ENCODE assay signal across 18 cellular contexts in genomic region chr17:29624586-29624985, GRCh38. TPM values are rescaled to one million over a fixed set of nuclear protein-coding genes. Genes with fewer than 3 reads are reported as not detected.
DNase-seq lines count a peak whose midpoint lies in the region; ATAC-seq, FAIRE-seq and TF ChIP-seq lines count a peak whose summit lies in the region.
"Had no signal": no experiment of that assay in that cellular context is flagged by ENCODE, and none has a peak within 500 bp of the region (broad histone marks: within the 10 kb centered on the region; RNA-seq: fewer than 3 reads in every experiment).

No MANE protein-coding gene starts in this region.

- no peak overlapping the region for H3K4me3 ChIP-seq in keratinocyte (ENCODE audit: control insufficient read depth in 2 of 3, extremely low read depth in 1 of 3, insufficient read depth in 2 of 3, low read depth in 1 of 3, low read length in 3 of 3)
- H3K4me3 ChIP-seq: prostate gland, SJCRH30, thoracic aorta had no signal

- peaks cover 16% of the 10 kb centered on the region for H3K79me2 ChIP-seq in keratinocyte (ENCODE audit: control insufficient read depth, insufficient read depth, low read length)

- H3K9ac ChIP-seq in keratinocyte (ENCODE audit: control insufficient read depth, extremely low read depth, insufficient read depth, low read length), result peak overlapping the region; percentile 46

- H3K27ac Mint-ChIP-seq in T-cell (peak overlapping the region; percentile 58 to 61), WTC11 (no peak overlapping the region)

- no peak for TF ChIP-seq CTCF in keratinocyte (optimal IDR thresholded peaks at IDR 0.05 in 1 of 3, IDR thresholded peaks at IDR 0.05 in 1 of 3, conservative IDR thresholded peaks at IDR 0.05 in 1 of 3; ENCODE audit: extremely low read depth in 1 of 3, insufficient read depth in 2 of 3, low read length in 3 of 3)
- no peak for TF ChIP-seq CTCF in WTC11 (IDR thresholded peaks at IDR 0.05)

- CTCF ChIA-PET in T-cell (lab: Charles Lee), result interaction anchor here (0.5 to 1.5 kb wide), 5 partner anchors 8 to 155 kb away, joined by 3 to 7 read pairs (median 4); no protein-coding TSS in a partner anchor
- CTCF ChIA-PET in WTC11 (lab: Charles Lee), result interaction anchor here (0.8 to 3.8 kb wide), 15 partner anchors 8 to 469 kb away, joined by 3 to 44 read pairs (median 4); partner anchors contain the start of gene ANKRD13B

- H3K27me3 Mint-ChIP-seq in T-cell, result no peaks in the 10 kb centered on the region
- peaks cover 52% of the 10 kb centered on the region for H3K27me3 Mint-ChIP-seq in WTC11 (ENCODE audit: low read depth)
- H3K27me3 Mint-ChIP-seq: effector memory CD8-positive, alpha-beta T cell; naive B cell had no signal

- no peak for ATAC-seq in T-cell (replicated peaks in 1 of 4)
- no peak for ATAC-seq in WTC11
- ATAC-seq: effector memory CD8-positive, alpha-beta T cell had no signal

- H3K27me3 ChIP-seq in keratinocyte (ENCODE audit: control insufficient read depth, extremely low read depth, insufficient read depth, low read length), result no peaks in the 10 kb centered on the region
- H3K27me3 ChIP-seq: BE2C, SJCRH30 had no signal

- no peaks in the 10 kb centered on the region for H3K9me1 ChIP-seq in keratinocyte (ENCODE audit: control insufficient read depth, extremely low read depth, insufficient read depth, low read length)

- dilution Hi-C loops in keratinocyte (cut with MboI; ENCODE audit: extremely low pct_ligation_motif_present, low sequenced_read_pairs), result loop anchor here (10.0 kb wide), 1 partner anchor 290 kb away; no protein-coding TSS in a partner anchor

- H3K4me2 ChIP-seq in keratinocyte (ENCODE audit: control insufficient read depth, extremely low read depth, insufficient read depth, low read depth, low read length), result peak overlapping the region; percentile 79

- POLR2A ChIA-PET in T-cell (lab: Charles Lee) (interaction anchor here in 1 of 2 donors (0.5 kb wide), 1 partner anchor 121 kb away, joined by 3 read pairs; no protein-coding TSS in a partner anchor), WTC11 (lab: Charles Lee) (no interaction called here)

- H3K4me3 Mint-ChIP-seq in T-cell, result no peak overlapping the region
- no peak overlapping the region for H3K4me3 Mint-ChIP-seq in WTC11
- H3K4me3 Mint-ChIP-seq: effector memory CD8-positive, alpha-beta T cell had no signal

- H3K4me1 Mint-ChIP-seq in T-cell (peaks cover 38 to 54% (median 50%) of the 10 kb centered on the region in 3 donors), WTC11 (peaks cover 43% of the 10 kb centered on the region)

- H3K9me3 ChIP-seq in keratinocyte (ENCODE audit: control insufficient read depth, low read depth, low read length), result no peaks in the 10 kb centered on the region
- H3K9me3 ChIP-seq: BE2C, prostate gland, SJCRH30, thoracic aorta had no signal

- H4K20me1 ChIP-seq in keratinocyte (ENCODE audit: control insufficient read depth, extremely low read depth, insufficient read depth, low read length), result no peaks in the 10 kb centered on the region

- peak overlapping the region; percentile 82 for H2AFZ ChIP-seq in keratinocyte (ENCODE audit: control insufficient read depth, low read length)

- H3K27ac ChIP-seq in keratinocyte (ENCODE audit: control insufficient read depth, insufficient read depth, low read length) (peak overlapping the region; percentile 96), temporal lobe (ENCODE audit: low read depth, low read length) (peak overlapping the region; percentile 30)
- H3K27ac ChIP-seq: prostate gland, SJCRH30, thoracic aorta had no signal

- H3K9me3 Mint-ChIP-seq in T-cell, result no peaks in the 10 kb centered on the region
- H3K9me3 Mint-ChIP-seq in WTC11, result no peaks in the 10 kb centered on the region
- H3K9me3 Mint-ChIP-seq: effector memory CD8-positive, alpha-beta T cell; naive B cell had no signal

- H3K4me1 ChIP-seq in keratinocyte (ENCODE audit: control insufficient read depth, extremely low read depth, insufficient read depth, low read length), result peaks cover 55% of the 10 kb centered on the region

- no peak for FAIRE-seq in keratinocyte (lab: Jason Lieb, UNC)
- FAIRE-seq: GM18507, GM19239 had no signal

- peaks cover 0 to 2% of the 10 kb centered on the region in 2 experiments for H3K36me3 ChIP-seq in keratinocyte (ENCODE audit: control insufficient read depth in 2 of 2, extremely low read depth in 1 of 2, insufficient read depth in 2 of 2, low read length in 2 of 2)
- H3K36me3 ChIP-seq: prostate gland, SJCRH30 had no signal

- DNase-seq in stimulated activated CD4-positive, alpha-beta T cell treated with anti-CD3 and anti-CD28 coated beads, Interleukin-15, amount 100 ng/mL, for 24 hours, result peak; percentile 38
- no peak for DNase-seq in stimulated activated CD4-positive, alpha-beta T cell treated with anti-CD3 and anti-CD28 coated beads, Interleukin-4, amount 100 ng/mL, for 4 hours
- DNase-seq in T-cell (no peak), keratinocyte (ENCODE audit: low read depth, low spot score) (no peak), SHP77 (lab: John Stamatoyannopoulos, UW) (no peak), NCI-H526 treated with DMSO at 0.1 percent for 48 hours (lab: John Stamatoyannopoulos, UW) (no peak), WTC11 (ENCODE audit: low spot score) (no peak)
- DNase-seq: effector memory CD8-positive, alpha-beta T cell; naive B cell; NCI-H1417 treated with DMSO at 0.1 percent for 48 hours; NCI-H345; SJCRH30 had no signal

- H3K36me3 Mint-ChIP-seq in T-cell (peaks cover 4% of the 10 kb centered on the region), WTC11 (no peaks in the 10 kb centered on the region)
- H3K36me3 Mint-ChIP-seq: naive B cell had no signal

TF ChIP-seq in WTC11, 78 proteins besides CTCF, POLR2A, EP300 and RAD21 (continues in another document):
- TF ChIP-seq SMAD4 (CRISPR knock-in tag; IDR thresholded peaks at IDR 0.05), result no peak
- no peak for TF ChIP-seq CBFB (CRISPR knock-in tag; IDR thresholded peaks at IDR 0.05; ENCODE audit: low read depth)
- TF ChIP-seq ZNF138 (CRISPR knock-in tag; conservative IDR thresholded peaks at IDR 0.05), result no peak
- no peak for TF ChIP-seq GTF2I (CRISPR knock-in tag; conservative IDR thresholded peaks at IDR 0.05)

RNA-seq across cellular contexts. Expression of gene CORO6, which starts 1.9 kb away (rescaled TPM):
- total RNA-seq in T-cell (1 to 10 TPM; 2.4 to 4.1 (median 3.6) TPM), temporal lobe (0.98 TPM), WTC11 (2021) (6.4 to 8.9 TPM (median 7.5 TPM) in 3 replicates)
- polyA plus RNA-seq in keratinocyte, result 20.5 to 50.9 TPM (median 28.8 TPM) in 3 replicates
- polyA plus RNA-seq in keratinocyte (2011; ENCODE audit: low read depth), result 6.6 TPM
- polyA plus RNA-seq in keratinocyte (2011; cell fraction: cytosol; rRNA removed), result 9.2 and 10.8 TPM in 2 replicates
- polyA plus RNA-seq in keratinocyte (2011; cell fraction: nucleus; rRNA removed), result 191 and 224 TPM in 2 replicates
- 14.6 and 16.8 TPM in 2 replicates for polyA plus RNA-seq in keratinocyte (2012; ENCODE audit: low replicate concordance)
- 34.8 to 68.4 TPM (median 42.9 TPM) in 3 replicates for polyA minus RNA-seq in keratinocyte
- 17.6 TPM for polyA minus RNA-seq in keratinocyte (2011; cell fraction: cytosol; rRNA and poly(A)+ RNA removed)
- 35.6 and 40.7 TPM in 2 replicates for polyA minus RNA-seq in keratinocyte (2011; cell fraction: nucleus; rRNA and poly(A)+ RNA removed)

RNA-seq across cellular contexts. Expression of gene ANKRD13B, which starts 31.7 kb away (rescaled TPM):
- total RNA-seq in T-cell (1 to 10 TPM; 1.7 to 6.4 (median 4.1) TPM), temporal lobe (23.1 TPM), WTC11 (2021) (29.8 to 45.5 TPM (median 32.2 TPM) in 3 replicates)
- polyA plus RNA-seq in keratinocyte, result 3.7 to 6.5 TPM (median 5.0 TPM) in 3 replicates
- 3.7 TPM for polyA plus RNA-seq in keratinocyte (2011; ENCODE audit: low read depth)
- 2.8 and 5.7 TPM in 2 replicates for polyA plus RNA-seq in keratinocyte (2011; cell fraction: cytosol; rRNA removed)
- polyA plus RNA-seq in keratinocyte (2011; cell fraction: nucleus; rRNA removed), result 13.0 and 14.3 TPM in 2 replicates
- 6.7 and 7.8 TPM in 2 replicates for polyA plus RNA-seq in keratinocyte (2012; ENCODE audit: low replicate concordance)
- 4.8 to 12.7 TPM (median 5.3 TPM) in 3 replicates for polyA minus RNA-seq in keratinocyte
- 12.9 TPM for polyA minus RNA-seq in keratinocyte (2011; cell fraction: cytosol; rRNA and poly(A)+ RNA removed)
- polyA minus RNA-seq in keratinocyte (2011; cell fraction: nucleus; rRNA and poly(A)+ RNA removed), result 6.2 and 9.9 TPM in 2 replicates

RNA-seq across cellular contexts. Expression of gene GIT1, which starts 35.1 kb away (rescaled TPM):
- 10 to 100 TPM; 36.7 to 86.4 (median 71.8) TPM for total RNA-seq in T-cell
- polyA plus RNA-seq in keratinocyte, result 35.9 to 42.7 TPM (median 37.9 TPM) in 3 replicates
- polyA plus RNA-seq in keratinocyte (2011; ENCODE audit: low read depth), result 34.5 TPM
- 26.3 and 43.3 TPM in 2 replicates for polyA plus RNA-seq in keratinocyte (2011; cell fraction: cytosol; rRNA removed)
- polyA plus RNA-seq in keratinocyte (2011; cell fraction: nucleus; rRNA removed), result 55.9 and 64.8 TPM in 2 replicates
- 28.3 and 36.4 TPM in 2 replicates for polyA plus RNA-seq in keratinocyte (2012; ENCODE audit: low replicate concordance)
- 43.0 to 93.0 TPM (median 49.5 TPM) in 3 replicates for polyA minus RNA-seq in keratinocyte
- 58.7 TPM for polyA minus RNA-seq in keratinocyte (2011; cell fraction: cytosol; rRNA and poly(A)+ RNA removed)
- polyA minus RNA-seq in keratinocyte (2011; cell fraction: nucleus; rRNA and poly(A)+ RNA removed), result 36.5 and 45.9 TPM in 2 replicates
- 42.5 TPM for total RNA-seq in temporal lobe
- 43.9 to 66.9 TPM (median 45.0 TPM) in 3 replicates for total RNA-seq in WTC11 (2021)

RNA-seq across cellular contexts. Expression of gene TP53I13, which starts 56.1 kb away (rescaled TPM):
- total RNA-seq in T-cell, result 100 to 1,000 TPM in 3 of 5 donors, 10 to 100 TPM in 2; 56.0 to 166 (median 128) TPM
- polyA plus RNA-seq in keratinocyte, result 11.9 to 34.7 TPM (median 14.5 TPM) in 3 replicates
- 4.4 TPM for polyA plus RNA-seq in keratinocyte (2011; ENCODE audit: low read depth)
- polyA plus RNA-seq in keratinocyte (2011; cell fraction: cytosol; rRNA removed), result 5.8 and 16.5 TPM in 2 replicates
- polyA plus RNA-seq in keratinocyte (2011; cell fraction: nucleus; rRNA removed), result 71.4 and 101 TPM in 2 replicates
- polyA plus RNA-seq in keratinocyte (2012; ENCODE audit: low replicate concordance), result 17.7 and 24.8 TPM in 2 replicates
- 10.9 to 22.2 TPM (median 13.1 TPM) in 3 replicates for polyA minus RNA-seq in keratinocyte
- polyA minus RNA-seq in keratinocyte (2011; cell fraction: cytosol; rRNA and poly(A)+ RNA removed), result 39.5 TPM
- 21.7 and 26.6 TPM in 2 replicates for polyA minus RNA-seq in keratinocyte (2011; cell fraction: nucleus; rRNA and poly(A)+ RNA removed)
- total RNA-seq in temporal lobe, result 4.4 TPM
- 33.1 to 41.9 TPM (median 36.7 TPM) in 3 replicates for total RNA-seq in WTC11 (2021)

RNA-seq across cellular contexts. Expression of gene ABHD15, which starts 57.7 kb away (rescaled TPM):
- total RNA-seq in T-cell (10 to 100 TPM in 4 of 5 donors, 1 to 10 TPM in 1; 7.9 to 23.1 (median 16.5) TPM), temporal lobe (0.74 TPM), WTC11 (2021) (2.6 to 3.3 TPM (median 2.8 TPM) in 3 replicates)
- polyA plus RNA-seq in keratinocyte, result 6.2 to 6.9 TPM (median 6.8 TPM) in 3 replicates
- polyA plus RNA-seq in keratinocyte (2011; ENCODE audit: low read depth), result 1.5 TPM
- polyA plus RNA-seq in keratinocyte (2011; cell fraction: cytosol; rRNA removed), result 5.3 and 5.5 TPM in 2 replicates
- polyA plus RNA-seq in keratinocyte (2011; cell fraction: nucleus; rRNA removed), result 11.2 and 11.7 TPM in 2 replicates
- polyA plus RNA-seq in keratinocyte (2012; ENCODE audit: low replicate concordance), result 2.8 and 7.5 TPM in 2 replicates
- 9.9 to 13.5 TPM (median 13.0 TPM) in 3 replicates for polyA minus RNA-seq in keratinocyte
- polyA minus RNA-seq in keratinocyte (2011; cell fraction: cytosol; rRNA and poly(A)+ RNA removed), result 12.3 TPM
- 12.8 and 13.8 TPM in 2 replicates for polyA minus RNA-seq in keratinocyte (2011; cell fraction: nucleus; rRNA and poly(A)+ RNA removed)
